Comparison of ENCODE assay signal across 16 cellular contexts in genomic region chr3:190616627-190617026, GRCh38.
A peak's percentile ranks its signal among the peaks of the same experiment; 100 is the strongest.
DNase-seq lines count a peak whose midpoint lies in the region; ATAC-seq and TF ChIP-seq lines count a peak whose summit lies in the region.
"Had no signal": no experiment of that assay in that cellular context is flagged by ENCODE, and none has a peak within 500 bp of the region (broad histone marks: within the 10 kb centered on the region; RNA-seq: fewer than 3 reads in every experiment).

No MANE protein-coding gene starts in this region.

- H3K27ac ChIP-seq in BLaER1 treated with 17β-estradiol and CSF1 and Interleukin-3, amounts not matched to agents 10 nM and 100 nM = peak overlapping the region in 10 of 11 experiments; percentile 12 to 85 (median 76); a peak in 17 of 22 replicates
- no peak overlapping the region for H3K27ac ChIP-seq in HEK293 (ENCODE audit: extremely low read depth, low read depth, low read length)
- peak overlapping the region; percentile 46 to 77 (median 63) for H3K27ac ChIP-seq in right lobe of liver
- H3K27ac ChIP-seq in heart right ventricle = peak overlapping the region in 1 of 10 donors; percentile 79
- H3K27ac ChIP-seq in GM23338 (ENCODE audit: low read depth) = no peak overlapping the region
- H3K27ac ChIP-seq: coronary artery, right atrium auricular region had no signal

- H3F3A ChIP-seq in GM23338 (replicated peaks; ENCODE audit: low read depth) = no peaks in the 10 kb centered on the region

- WGBS in right lobe of liver (ENCODE audit: insufficient coverage, low coverage, low lambda C conversion rate, missing lambda C conversion rate) = 26% methylated on average over 6 of the region's 6 CpGs
- 76 to 77% methylated on average over 6 of the region's 6 CpGs for WGBS in heart right ventricle, 2 donors

- no peaks in the 10 kb centered on the region for H3K9me3 Mint-ChIP-seq in activated B cell treated with CpG ODN at 0.5 μM for 24 hours
- H3K9me3 Mint-ChIP-seq in GM23338 = no peaks in the 10 kb centered on the region
- H3K9me3 Mint-ChIP-seq: nephron progenitor cell had no signal

- POLR2A ChIA-PET in HEK293 (lab: Yijun Ruan, JAX) = no interaction called here
- POLR2A ChIA-PET in activated B cell treated with CpG ODN at 0.5 μM for 24 hours (lab: Charles Lee) = no interaction called here

- no peaks in the 10 kb centered on the region for H3K27me3 Mint-ChIP-seq in activated B cell treated with CpG ODN at 0.5 μM for 24 hours
- H3K27me3 Mint-ChIP-seq in GM23338 (ENCODE audit: insufficient read depth, low read depth, poor library complexity) = no peaks in the 10 kb centered on the region

- no peak overlapping the region for H3K4me3 Mint-ChIP-seq in activated B cell treated with CpG ODN at 0.5 μM for 24 hours
- no peak overlapping the region for H3K4me3 Mint-ChIP-seq in GM23338
- H3K4me3 Mint-ChIP-seq: nephron progenitor cell had no signal

- peak; percentile 23 for TF ChIP-seq POLR2A in right lobe of liver (IDR thresholded peaks at IDR 0.05)

- H2AFZ ChIP-seq in GM23338 = no peak overlapping the region

- peaks cover 24 to 66% (median 49%) of the 10 kb centered on the region in 10 experiments for H3K4me1 ChIP-seq in BLaER1 treated with 17β-estradiol and CSF1 and Interleukin-3, amounts not matched to agents 10 nM and 100 nM
- H3K4me1 ChIP-seq in HEK293 (ENCODE audit: control insufficient read depth, insufficient read depth, low read length) = no peaks in the 10 kb centered on the region
- peaks cover 0 to 75% (median 3%) of the 10 kb centered on the region in 4 donors for H3K4me1 ChIP-seq in right lobe of liver
- peaks cover 0 to 56% (median 0%) of the 10 kb centered on the region in 9 donors for H3K4me1 ChIP-seq in heart right ventricle
- no peaks in the 10 kb centered on the region for H3K4me1 ChIP-seq in GM23338 (ENCODE audit: insufficient read depth)
- H3K4me1 ChIP-seq: right atrium auricular region had no signal

- H3K4me3 ChIP-seq in BLaER1 treated with 17β-estradiol and CSF1 and Interleukin-3, amounts not matched to agents 10 nM and 100 nM = no peak overlapping the region
- H3K4me3 ChIP-seq in HEK293 (ENCODE audit: low read depth, low read length) = no peak overlapping the region
- peak overlapping the region in 2 of 3 donors; percentile 7 to 43 for H3K4me3 ChIP-seq in right lobe of liver
- H3K4me3 ChIP-seq in heart right ventricle = no peak overlapping the region
- H3K4me3 ChIP-seq in GM23338 = no peak overlapping the region
- H3K4me3 ChIP-seq: coronary artery, K562, left lung, right atrium auricular region had no signal

- no peaks in the 10 kb centered on the region for H4K20me1 ChIP-seq in BLaER1 treated with 17β-estradiol and CSF1 and Interleukin-3, amounts not matched to agents 10 nM and 100 nM
- H4K20me1 ChIP-seq in GM23338 (replicated peaks; ENCODE audit: insufficient read depth) = no peaks in the 10 kb centered on the region

- H3K9ac ChIP-seq in BLaER1 treated with 17β-estradiol and CSF1 and Interleukin-3, amounts not matched to agents 10 nM and 100 nM = peak overlapping the region in 4 of 11 experiments; percentile 24 to 58 (median 30); a peak in 5 of 22 replicates

- H3K9me3 ChIP-seq in BLaER1 treated with 17β-estradiol and CSF1 and Interleukin-3, amounts not matched to agents 10 nM and 100 nM (replicated peaks in 1 of 11) = no peaks in the 10 kb centered on the region
- H3K9me3 ChIP-seq in HEK293 (ENCODE audit: control insufficient read depth, insufficient read depth, low read depth, low read length) (no peaks in the 10 kb centered on the region), right lobe of liver (no peaks in the 10 kb centered on the region), heart right ventricle (no peaks in the 10 kb centered on the region)
- H3K9me3 ChIP-seq: left lung, right atrium auricular region had no signal

- peaks cover 0 to 15% (median 0%) of the 10 kb centered on the region in 11 experiments; a peak in 4 of 22 replicates for H3K36me3 ChIP-seq in BLaER1 treated with 17β-estradiol and CSF1 and Interleukin-3, amounts not matched to agents 10 nM and 100 nM
- no peaks in the 10 kb centered on the region for H3K36me3 ChIP-seq in HEK293 (ENCODE audit: control insufficient read depth in 2 of 2, insufficient read depth in 1 of 2, low read length in 2 of 2)
- H3K36me3 ChIP-seq in right lobe of liver = no peaks in the 10 kb centered on the region
- H3K36me3 ChIP-seq in heart right ventricle = peaks cover 0 to 5% (median 0%) of the 10 kb centered on the region in 9 donors
- H3K36me3 ChIP-seq in GM23338 (ENCODE audit: insufficient read depth) = no peaks in the 10 kb centered on the region
- H3K36me3 ChIP-seq: left lung, right atrium auricular region had no signal

- peak overlapping the region; percentile 68 for H3K27ac Mint-ChIP-seq in activated B cell treated with CpG ODN at 0.5 μM for 24 hours
- H3K27ac Mint-ChIP-seq in GM23338 = no peak overlapping the region

- no peaks in the 10 kb centered on the region for H3K27me3 ChIP-seq in BLaER1 treated with 17β-estradiol and CSF1 and Interleukin-3, amounts not matched to agents 10 nM and 100 nM
- H3K27me3 ChIP-seq in right lobe of liver (no peaks in the 10 kb centered on the region), heart right ventricle (no peaks in the 10 kb centered on the region), GM23338 (ENCODE audit: insufficient read depth) (no peaks in the 10 kb centered on the region)
- H3K27me3 ChIP-seq: left lung, right atrium auricular region had no signal

- no peaks in the 10 kb centered on the region for H3K9me2 ChIP-seq in GM23338 (ENCODE audit: insufficient read depth)

- no peak for ATAC-seq in activated B cell treated with CpG ODN at 0.5 μM for 24 hours (ENCODE audit: low read depth)
- ATAC-seq in right lobe of liver = peak; percentile 9 to 41 (median 38)
- no peak for ATAC-seq in heart right ventricle
- no peak for ATAC-seq in HG02610 (IDR thresholded peaks at IDR 0.05; ENCODE audit: unreplicated experiment)
- no peak for ATAC-seq in GM23338
- ATAC-seq: K562 had no signal

- H3K4me2 ChIP-seq in BLaER1 treated with 17β-estradiol and CSF1 and Interleukin-3, amounts not matched to agents 10 nM and 100 nM = peak overlapping the region; percentile 44 to 75 (median 61); a peak in 19 of 22 replicates
- H3K4me2 ChIP-seq in GM23338 = no peak overlapping the region

- H3K36me3 Mint-ChIP-seq in activated B cell treated with CpG ODN at 0.5 μM for 24 hours (ENCODE audit: low read depth) (no peaks in the 10 kb centered on the region), GM23338 (ENCODE audit: low read depth) (no peaks in the 10 kb centered on the region)

- CTCF ChIA-PET in HEK293 (lab: Yijun Ruan, JAX) (no interaction called here), activated B cell treated with CpG ODN at 0.5 μM for 24 hours (lab: Charles Lee) (no interaction called here)

- intact Hi-C loops in activated B cell treated with CpG ODN at 0.5 μM for 24 hours (cut with micrococcal nuclease) (loop anchor here (1.0 to 2.0 kb wide), 2 partner anchors 30 to 102 kb away; partner anchors contain the start of gene IL1RAP), right lobe of liver (cut with DNase I) (no loop called here), heart right ventricle (cut with DNase I) (no loop called here)

- H3K79me2 ChIP-seq in GM23338 (replicated peaks; ENCODE audit: insufficient read depth) = no peaks in the 10 kb centered on the region

- TF ChIP-seq CTCF in HEK293 (tag by site-specific recombination; IDR thresholded peaks at IDR 0.05) (no peak), activated B cell treated with CpG ODN at 0.5 μM for 24 hours (IDR thresholded peaks at IDR 0.05) (no peak), right lobe of liver (IDR thresholded peaks at IDR 0.05) (no peak), heart right ventricle (IDR thresholded peaks at IDR 0.05) (no peak), GM23338 (conservative IDR thresholded peaks at IDR 0.05; ENCODE audit: low read depth in 2 of 2) (no peak)

- no peak for DNase-seq in activated B cell treated with CpG ODN at 0.5 μM for 24 hours
- no peak for DNase-seq in right lobe of liver
- no peak for DNase-seq in heart right ventricle
- no peak for DNase-seq in epidermal melanocyte (ENCODE audit: insufficient read length, low spot score)
- no peak for DNase-seq in GM23338 (ENCODE audit: low spot score)
- DNase-seq: anterior cingulate cortex, C1 segment of cervical spinal cord, NCI-H510A, nephron progenitor cell had no signal

- H3K4me1 Mint-ChIP-seq in activated B cell treated with CpG ODN at 0.5 μM for 24 hours (peaks cover 36% of the 10 kb centered on the region), GM23338 (peaks cover 4% of the 10 kb centered on the region; the same call in 1 of the 3 replicates)

TF ChIP-seq in HEK293, 187 proteins besides CTCF, POLR2A, EP300 and RAD21:
- TF ChIP-seq KLF1 (tag by site-specific recombination; IDR thresholded peaks at IDR 0.05) = no peak
- no peak for TF ChIP-seq MEIS1 (CRISPR knock-in tag; IDR thresholded peaks at IDR 0.05; ENCODE audit: borderline replicate concordance)
- TF ChIP-seq ZNF664 (tag by site-specific recombination; IDR thresholded peaks at IDR 0.05) = 0 out of 2 replicates have a peak, but pooled peaks have one; percentile 24
- TF ChIP-seq MZF1 (tag by site-specific recombination; IDR thresholded peaks at IDR 0.05; ENCODE audit: borderline replicate concordance) = no peak

TF ChIP-seq in GM23338, 12 proteins besides CTCF, POLR2A, EP300 and RAD21 (continues in another document):
- TF ChIP-seq ZNF331 (CRISPR knock-in tag; IDR thresholded peaks at IDR 0.05; ENCODE audit: low read depth) = no peak
- no peak for TF ChIP-seq REST (IDR thresholded peaks at IDR 0.05; ENCODE audit: unreplicated experiment)

Comparison
In these comparisons a context has a peak if more than half of its experiments do, and no peak if none do; other contexts are left out.
1. H3K27ac ChIP-seq: peak in BLaER1 treated with 17β-estradiol and CSF1 and Interleukin-3, amounts not matched to agents 10 nM and 100 nM (10 of 11) and right lobe of liver (3 of 3); none in HEK293 (single experiment) and GM23338 (single experiment).
2. H3K4me3 ChIP-seq: peak in right lobe of liver (2 of 3); none in BLaER1 treated with 17β-estradiol and CSF1 and Interleukin-3, amounts not matched to agents 10 nM and 100 nM (0 of 10), HEK293 (single experiment), heart right ventricle (0 of 10) and GM23338 (single experiment).
3. ATAC-seq: peak in right lobe of liver (4 of 4); none in activated B cell treated with CpG ODN at 0.5 μM for 24 hours (single experiment), heart right ventricle (0 of 8), HG02610 (single experiment) and GM23338 (single experiment).